8 cellular contexts compared by ENCODE assay signal in the genomic region with DNA sequence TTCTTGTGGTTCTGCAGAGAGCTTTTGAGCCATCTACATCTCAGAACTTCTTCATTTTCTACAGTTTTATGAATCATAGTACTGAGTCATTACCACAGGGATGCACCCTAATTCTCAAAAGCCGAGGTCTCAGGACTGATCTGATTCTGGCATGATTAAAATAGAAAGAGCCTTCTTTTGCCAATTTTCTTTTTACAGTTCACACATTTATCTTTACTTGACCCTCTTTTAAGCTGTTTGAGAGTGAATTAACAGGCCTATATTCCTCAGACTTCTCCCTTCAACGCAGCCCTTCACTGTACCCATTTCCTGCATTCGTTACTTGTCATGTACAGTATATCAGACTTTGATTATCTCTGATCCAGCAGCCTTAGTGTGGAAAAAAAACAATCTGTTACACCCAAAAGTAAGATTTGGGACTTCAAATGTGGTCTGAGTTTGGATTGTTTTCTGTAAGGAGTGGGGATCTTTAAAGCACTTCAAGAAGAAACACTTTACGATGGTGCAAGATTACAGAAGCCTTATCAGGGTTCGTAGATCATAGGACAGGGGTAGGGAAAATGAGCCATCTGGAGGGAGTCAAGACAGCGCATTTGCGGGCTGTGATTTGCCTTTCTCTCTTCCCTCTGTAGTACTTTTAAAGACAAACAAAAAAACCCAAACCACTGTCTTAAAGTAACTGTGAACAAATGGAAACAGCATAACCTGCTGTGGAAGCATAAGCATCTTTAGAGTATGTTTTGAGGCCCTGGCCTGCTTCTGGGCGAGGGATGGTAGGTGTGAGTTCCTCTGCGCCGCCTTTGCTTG. TPM values are rescaled to one million over a fixed set of nuclear protein-coding genes. Genes with fewer than 3 reads are reported as not detected.
DNase-seq lines count a peak whose midpoint lies in the region; ATAC-seq, FAIRE-seq and TF ChIP-seq lines count a peak whose summit lies in the region.

No MANE protein-coding gene starts in this region.

- no peak for TF ChIP-seq EP300 in A549 (IDR thresholded peaks at IDR 0.05)
- no peak for TF ChIP-seq EP300 in sigmoid colon (IDR thresholded peaks at IDR 0.05)

- no peak for FAIRE-seq in A549 (lab: Jason Lieb, UNC)

- H3K27me3 ChIP-seq in dorsolateral prefrontal cortex, result no peaks in the 10 kb centered on the region
- H3K27me3 ChIP-seq in sigmoid colon, result no peaks in the 10 kb centered on the region

- no peaks in the 10 kb centered on the region for H3K9me3 ChIP-seq in A549
- H3K9me3 ChIP-seq in sigmoid colon, result no peaks in the 10 kb centered on the region

- no peak for TF ChIP-seq RAD21 in A549 (conservative IDR thresholded peaks at IDR 0.05 in 1 of 2, IDR thresholded peaks at IDR 0.05 in 1 of 2)

- H3K4me3 ChIP-seq in A549 (no peak overlapping the region), dorsolateral prefrontal cortex (no peak overlapping the region), skin epidermis (no peak overlapping the region), sigmoid colon (no peak overlapping the region)

- DNase-seq in A549 (ENCODE audit: low read depth in 1 of 2, low spot score in 1 of 2) (no peak), SIG-M5 treated with dmso at 0.1 percent for 504 hours (lab: John Stamatoyannopoulos, UW; ENCODE audit: unreplicated experiment) (peak; percentile 91), dorsolateral prefrontal cortex (no peak), SK-N-DZ (ENCODE audit: low spot score) (no peak), sigmoid colon (no peak)

- intact Hi-C loops in dorsolateral prefrontal cortex (cut with DNase I), result no loop called here
- intact Hi-C loops in sigmoid colon (cut with DNase I), result no loop called here

- TF ChIP-seq POLR2A in A549 (IDR thresholded peaks at IDR 0.05; ENCODE audit: low read length) (no peak), sigmoid colon (IDR thresholded peaks at IDR 0.05) (no peak)

- POLR2A ChIA-PET in A549 (lab: Yijun Ruan, JAX), result no interaction called here

- WGBS in A549 (ENCODE audit: missing lambda C conversion rate), result 87% methylated on average over 10 of the region's 10 CpGs
- 62 to 78% methylated on average over 10 of the region's 10 CpGs for WGBS in sigmoid colon, 2 donors

- peaks cover 0 to 6% (median 0%) of the 10 kb centered on the region in 4 donors for H3K36me3 ChIP-seq in sigmoid colon

- CTCF ChIA-PET in A549 (lab: Yijun Ruan, JAX), result interaction anchor here (1.7 kb wide), 1 partner anchor 53 kb away, joined by 5 read pairs; no protein-coding TSS in a partner anchor

- TF ChIP-seq CTCF in A549 (IDR thresholded peaks at IDR 0.05) (no peak), dorsolateral prefrontal cortex (IDR thresholded peaks at IDR 0.05 in 54 of 56, conservative IDR thresholded peaks at IDR 0.05 in 2 of 56; ENCODE audit: low read depth in 1 of 56, partially characterized antibody in 56 of 56) (no peak), sigmoid colon (IDR thresholded peaks at IDR 0.05) (no peak)

- peaks cover 16% of the 10 kb centered on the region; the same call in 1 of the 3 replicates for H3K4me1 ChIP-seq in A549
- peaks cover 0 to 32% (median 13%) of the 10 kb centered on the region in 4 donors for H3K4me1 ChIP-seq in sigmoid colon

- H3K27ac ChIP-seq in A549 (no peak overlapping the region), dorsolateral prefrontal cortex (peak overlapping the region in 31 of 59 donors; percentile 0 to 74 (median 48)), skin epidermis (peak overlapping the region in 19 of 21 experiments; percentile 14 to 85 (median 69)), sigmoid colon (peak overlapping the region in 2 of 4 donors; percentile 45 to 57)

- 0 out of 3 replicates have a peak overlapping the region, but pooled peaks have one; percentile 26 for H3K4me2 ChIP-seq in A549

- peak in 1 of 2 experiments; percentile 35; a peak in 1 of 6 replicates for ATAC-seq in A549
- peak; percentile 84 for ATAC-seq in GM18867 (IDR thresholded peaks at IDR 0.05; ENCODE audit: unreplicated experiment)
- ATAC-seq in HG03045 (IDR thresholded peaks at IDR 0.05; ENCODE audit: unreplicated experiment), result peak; percentile 80

TF ChIP-seq in A549, 52 proteins besides CTCF, POLR2A, EP300 and RAD21:
- 0 out of 2 replicates have a peak, but pooled peaks have one; percentile 31 for TF ChIP-seq FOSL2 (IDR thresholded peaks at IDR 0.05)
- no peak for TF ChIP-seq FOSL2 (CRISPR knock-in tag; IDR thresholded peaks at IDR 0.05)
- no peak for TF ChIP-seq SMC3 (IDR thresholded peaks at IDR 0.05)

RNA-seq across cellular contexts. Expression of gene GPR183, which starts 15.3 kb away (rescaled TPM):
- not detected in 2 replicates for polyA plus RNA-seq in A549 (2011; rRNA removed)
- polyA plus RNA-seq in A549 (2012; cell fraction: cytosol; rRNA removed), result not detected in 2 replicates
- polyA plus RNA-seq in A549 (2012; cell fraction: nucleus; rRNA removed), result not detected in 2 replicates
- not detected in 3 replicates for polyA plus RNA-seq in A549 (2017; fragmentation: RNase III; extraction: RNeasy Plus Mini Kit Qiagen cat#74134 plus additional on column Dnase treatment)
- not detected in 2 replicates for polyA minus RNA-seq in A549 (2011; rRNA and poly(A)+ RNA removed)
- 10 to 100 TPM in 3 of 120 experiments, 1 to 10 TPM in 81, under 1 TPM in 32, not detected in 4; 0.29 to 16.2 (median 1.7) TPM for total RNA-seq in dorsolateral prefrontal cortex
- polyA plus RNA-seq in SK-N-DZ (2014; cell fraction: cytosol; rRNA removed), result not detected in 2 replicates
- not detected in 2 replicates for polyA plus RNA-seq in SK-N-DZ (2014; cell fraction: nucleus; rRNA removed)
- 10 to 100 TPM; 30.9 to 36.4 (median 33.2) TPM for total RNA-seq in sigmoid colon
- polyA plus RNA-seq in sigmoid colon, result 10 to 100 TPM in 2 of 3 donors, 1 to 10 TPM in 1; 4.8 to 20.2 (median 10.4) TPM

Comparison
In these comparisons a context has a peak if more than half of its experiments do, and no peak if none do; other contexts are left out.
1. H3K27ac ChIP-seq: peak in dorsolateral prefrontal cortex (31 of 59) and skin epidermis (19 of 21); none in A549 (0 of 2).